2 cellular contexts compared by ENCODE assay signal in the genomic region with DNA sequence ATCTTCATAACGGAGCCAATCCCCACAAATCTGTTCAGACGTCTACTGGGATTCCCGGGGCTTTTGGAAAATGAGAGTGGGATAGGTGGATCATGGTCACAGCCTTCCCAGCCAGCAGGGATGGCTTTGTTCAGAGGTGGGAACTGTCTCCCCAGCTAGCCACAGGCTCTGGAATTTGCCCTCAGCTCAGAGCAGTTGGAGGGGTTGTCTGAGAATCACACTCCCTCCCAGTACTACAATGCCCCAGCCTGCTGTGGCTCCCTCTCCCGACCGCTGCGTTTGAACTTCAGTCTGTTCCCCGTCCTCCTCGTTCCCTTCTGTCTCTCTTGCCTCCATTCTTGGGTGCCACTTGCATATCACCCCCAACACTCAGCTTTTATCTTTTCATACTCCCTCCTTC.
TF ChIP-seq lines count a peak whose summit lies in the region.

No MANE protein-coding gene starts in this region.

TF ChIP-seq in HepG2, 621 proteins besides CTCF, POLR2A, EP300 and RAD21:
- TF ChIP-seq NFYB (CRISPR knock-in tag; IDR thresholded peaks at IDR 0.05) (no peak), NCOA2 (CRISPR knock-in tag; IDR thresholded peaks at IDR 0.05) (no peak)

TF ChIP-seq in H1, 55 proteins besides CTCF, POLR2A, EP300 and RAD21:
- no peak for TF ChIP-seq BCL11A (IDR thresholded peaks at IDR 0.05; ENCODE audit: low read depth in 2 of 2, low read length in 2 of 2)
- TF ChIP-seq EGR1 (IDR thresholded peaks at IDR 0.05; ENCODE audit: borderline replicate concordance, low read depth, low read length) = no peak
- TF ChIP-seq FOSL1 (IDR thresholded peaks at IDR 0.05; ENCODE audit: insufficient read depth, low read depth, low read length) = no peak
- TF ChIP-seq KDM4A (IDR thresholded peaks at IDR 0.05; ENCODE audit: low read depth, low read length, severe bottlenecking) = no peak
- TF ChIP-seq CEBPB (IDR thresholded peaks at IDR 0.05; ENCODE audit: low read depth, low read length) = no peak
- no peak for TF ChIP-seq TBP (IDR thresholded peaks at IDR 0.05; ENCODE audit: low read depth, low read length)
- TF ChIP-seq ASH2L (IDR thresholded peaks at IDR 0.05; ENCODE audit: low read length) = no peak
- TF ChIP-seq POU5F1 (IDR thresholded peaks at IDR 0.05; ENCODE audit: low read depth, low read length) = no peak
- no peak for TF ChIP-seq BRCA1 (IDR thresholded peaks at IDR 0.05; ENCODE audit: low read depth, low read length)
- no peak for TF ChIP-seq TAF1 (IDR thresholded peaks at IDR 0.05; ENCODE audit: low read depth, low read length)
- TF ChIP-seq, protein P1, sequence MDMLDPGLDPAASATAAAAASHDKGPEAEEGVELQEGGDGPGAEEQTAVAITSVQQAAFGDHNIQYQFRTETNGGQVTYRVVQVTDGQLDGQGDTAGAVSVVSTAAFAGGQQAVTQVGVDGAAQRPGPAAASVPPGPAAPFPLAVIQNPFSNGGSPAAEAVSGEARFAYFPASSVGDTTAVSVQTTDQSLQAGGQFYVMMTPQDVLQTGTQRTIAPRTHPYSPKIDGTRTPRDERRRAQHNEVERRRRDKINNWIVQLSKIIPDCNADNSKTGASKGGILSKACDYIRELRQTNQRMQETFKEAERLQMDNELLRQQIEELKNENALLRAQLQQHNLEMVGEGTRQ (IDR thresholded peaks at IDR 0.05; ENCODE audit: low read length) = no peak
